ENCODE assay signal across 15 cellular contexts in genomic region chr17:27984404-27984803, GRCh38.
"Had no signal": no experiment of that assay in that cellular context is flagged by ENCODE, and none has a peak within 500 bp of the region (broad histone marks: within the 10 kb centered on the region; RNA-seq: fewer than 3 reads in every experiment).

No MANE protein-coding gene starts in this region.

- H3K4me1 ChIP-seq: right lobe of liver had no signal

- H3K4me3 Mint-ChIP-seq: activated CD8-positive, alpha-beta memory T cell treated with anti-CD3 and anti-CD28 coated beads, Interleukin-2, amount 10 ng/mL, durations not matched to agents 7 days and 5 days; activated naive CD8-positive, alpha-beta T cell treated with anti-CD3 and anti-CD28 coated beads for 36 hours; activated T-cell treated with anti-CD3 and anti-CD28 coated beads, Interleukin-2, amount 50 U/mL, for 4 hours; T-helper 2 cell treated with Interferon-gamma antibody and Interleukin-4, amounts not matched to agents 5 μg/mL and 100 μg/mL, for 36 hours had no signal

- H3K9me3 ChIP-seq: esophagus squamous epithelium, lower lobe of right lung, right lobe of liver, thoracic aorta had no signal

- H3K4me1 Mint-ChIP-seq: activated CD8-positive, alpha-beta memory T cell treated with anti-CD3 and anti-CD28 coated beads, Interleukin-2, amount 10 ng/mL, durations not matched to agents 7 days and 5 days had no signal

- H3K27me3 ChIP-seq: foreskin keratinocyte, right lobe of liver had no signal

- DNase-seq: activated CD4-positive, alpha-beta T cell treated with anti-CD3 and anti-CD28 coated beads for 1 hour; activated CD4-positive, alpha-beta T cell treated with anti-CD3 and anti-CD28 coated beads, Interleukin-2, amount 50 U/mL, for 48 hours; activated CD8-positive, alpha-beta memory T cell treated with anti-CD3 and anti-CD28 coated beads, Interleukin-2, amount 10 ng/mL, durations not matched to agents 7 days and 5 days; activated gamma-delta T cell; activated naive CD8-positive, alpha-beta T cell treated with anti-CD3 and anti-CD28 coated beads for 36 hours; activated T-cell treated with anti-CD3 and anti-CD28 coated beads, Interleukin-2, amount 50 U/mL, for 4 hours; anterior cingulate cortex; esophagus squamous epithelium; foreskin keratinocyte; lower lobe of right lung; naive thymus-derived CD8-positive, alpha-beta T cell; stimulated activated naive CD8-positive, alpha-beta T cell treated with anti-CD3 and anti-CD28 coated beads, Interleukin-15, Interleukin-2, amounts not matched to agents 100 U/mL and 50 U/mL, for 24 hours had no signal

- H3K9me3 Mint-ChIP-seq: activated naive CD8-positive, alpha-beta T cell treated with anti-CD3 and anti-CD28 coated beads for 36 hours; activated T-cell treated with anti-CD3 and anti-CD28 coated beads, Interleukin-2, amount 50 U/mL, for 4 hours; naive thymus-derived CD8-positive, alpha-beta T cell; T-helper 2 cell treated with Interferon-gamma antibody and Interleukin-4, amounts not matched to agents 5 μg/mL and 100 μg/mL, for 36 hours had no signal

- ATAC-seq: activated CD8-positive, alpha-beta memory T cell treated with anti-CD3 and anti-CD28 coated beads, Interleukin-2, amount 10 ng/mL, durations not matched to agents 7 days and 5 days; activated T-cell treated with anti-CD3 and anti-CD28 coated beads, Interleukin-2, amount 50 U/mL, for 4 hours; foreskin keratinocyte; lower lobe of right lung; naive thymus-derived CD8-positive, alpha-beta T cell; stimulated activated naive CD8-positive, alpha-beta T cell treated with anti-CD3 and anti-CD28 coated beads, Interleukin-15, Interleukin-2, amounts not matched to agents 100 U/mL and 50 U/mL, for 24 hours had no signal

- H3K4me3 ChIP-seq: lower lobe of right lung, right lobe of liver, thoracic aorta had no signal

- H3K36me3 ChIP-seq: esophagus squamous epithelium, lower lobe of right lung, right lobe of liver, thoracic aorta had no signal

- H3K27ac Mint-ChIP-seq: activated CD8-positive, alpha-beta memory T cell treated with anti-CD3 and anti-CD28 coated beads, Interleukin-2, amount 10 ng/mL, durations not matched to agents 7 days and 5 days; activated naive CD8-positive, alpha-beta T cell treated with anti-CD3 and anti-CD28 coated beads for 36 hours; naive thymus-derived CD8-positive, alpha-beta T cell; T-helper 2 cell treated with Interferon-gamma antibody and Interleukin-4, amounts not matched to agents 5 μg/mL and 100 μg/mL, for 36 hours had no signal

- H3K27ac ChIP-seq: foreskin keratinocyte, lower lobe of right lung, thoracic aorta had no signal
